Comparison of ENCODE assay signal across 18 cellular contexts in the genomic region with DNA sequence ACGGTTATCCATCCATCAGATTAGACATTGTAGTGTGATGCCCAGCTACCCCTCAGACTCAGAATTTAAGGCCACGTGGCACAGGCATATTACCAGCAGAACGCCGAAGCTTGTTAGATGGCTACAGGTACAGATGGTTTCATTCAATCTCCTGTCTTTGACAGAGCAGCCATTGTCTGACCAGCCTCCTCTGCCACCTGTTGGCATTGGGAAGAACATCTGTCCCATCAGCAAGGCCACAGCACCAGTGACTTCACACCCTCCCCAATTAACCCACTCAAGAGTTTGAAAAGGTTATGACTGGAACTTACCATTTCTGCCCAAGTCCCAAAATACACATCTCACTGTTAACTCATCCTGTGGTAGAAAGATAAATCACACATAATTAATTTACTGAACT. TPM values are rescaled to one million over a fixed set of nuclear protein-coding genes. Genes with fewer than 3 reads are reported as not detected.
DNase-seq lines count a peak whose midpoint lies in the region; ATAC-seq and TF ChIP-seq lines count a peak whose summit lies in the region.
"Had no signal": no experiment of that assay in that cellular context is flagged by ENCODE, and none has a peak within 500 bp of the region (broad histone marks: within the 10 kb centered on the region; RNA-seq: fewer than 3 reads in every experiment).

No MANE protein-coding gene starts in this region.

- POLR2A ChIA-PET in HCT116 (lab: Charles Lee), result no interaction called here

- 67% methylated on average over 1 of the region's 4 CpGs for WGBS in right lobe of liver (ENCODE audit: insufficient coverage, low coverage, low lambda C conversion rate, missing lambda C conversion rate)

- H2AFZ ChIP-seq in HCT116 (ENCODE audit: low read depth, low read length, poor library complexity, severe bottlenecking), result no peak overlapping the region

- H3K27me3 ChIP-seq in HCT116 (ENCODE audit: insufficient read depth, low read length), result no peaks in the 10 kb centered on the region
- H3K27me3 ChIP-seq in RWPE2 (ENCODE audit: insufficient read depth, poor library complexity, severe bottlenecking), result no peaks in the 10 kb centered on the region
- no peaks in the 10 kb centered on the region for H3K27me3 ChIP-seq in right lobe of liver
- H3K27me3 ChIP-seq: gastroesophageal sphincter, spleen, upper lobe of right lung had no signal

- intact Hi-C loops in HCT116 (cut with micrococcal nuclease), result loop anchor here (10.0 kb wide), 1 partner anchor 71 kb away; no protein-coding TSS in a partner anchor
- intact Hi-C loops in right lobe of liver (cut with DNase I), result loop anchor here in 1 of 2 donors (10.0 kb wide), 1 partner anchor 329 kb away; no protein-coding TSS in a partner anchor

- CTCF ChIA-PET in HCT116 (lab: Charles Lee), result no interaction called here

- H3K36me3 ChIP-seq in HCT116 (ENCODE audit: control insufficient read depth in 1 of 2, insufficient read depth in 2 of 2, low read length in 2 of 2), result no peaks in the 10 kb centered on the region
- H3K36me3 ChIP-seq in RWPE2 (ENCODE audit: low read depth), result no peaks in the 10 kb centered on the region
- H3K36me3 ChIP-seq in right lobe of liver, result no peaks in the 10 kb centered on the region
- H3K36me3 ChIP-seq: gastroesophageal sphincter, lower lobe of right lung, spleen, upper lobe of right lung had no signal

- no peak overlapping the region for H3K9ac ChIP-seq in HCT116 (ENCODE audit: low read length)

- DNase-seq in NCI-H82 (lab: John Stamatoyannopoulos, UW), result peak; percentile 45
- DNase-seq in NCI-H82 treated with DMSO at 0.1 percent for 48 hours (lab: John Stamatoyannopoulos, UW; ENCODE audit: unreplicated experiment), result no peak
- DNase-seq in HCT116 (ENCODE audit: low read depth, low spot score), result no peak
- no peak for DNase-seq in RWPE2 (ENCODE audit: low spot score)
- no peak for DNase-seq in right lobe of liver
- no peak for DNase-seq in foreskin fibroblast
- DNase-seq: activated CD4-positive, alpha-beta memory T cell treated with anti-CD3 and anti-CD28 coated beads, Interleukin-2, amount 10 ng/mL, durations not matched to agents 7 days and 5 days; lower lobe of right lung; naive B cell; NCI-H2029 treated with DMSO at 0.1 percent for 48 hours; OCI-M1; spleen; stimulated activated naive B cell treated with anti-CD40 and anti-IgM and Interleukin-4, amounts not matched to agents 10 μg/mL and 1 μg/mL and 100 μg/mL, for 72 hours; upper lobe of right lung had no signal

- RAD21 ChIA-PET in HCT116 (lab: Charles Lee; ENCODE audit: low non-redundant PET in 1 of 2, low total read pairs in 2 of 2, uncharacterized antibody in 2 of 2, unreplicated experiment in 2 of 2), result no interaction called here

- peak; percentile 42 for TF ChIP-seq RAD21 in HCT116 (IDR thresholded peaks at IDR 0.05; ENCODE audit: low read depth)

- BruUV-seq in HCT116 (replicated peaks; lab: Mats Ljungman, UMichigan), result no TSS peak

- peak; percentile 60; the same call in 1 of the 2 replicates for ATAC-seq in HCT116
- no peak for ATAC-seq in RWPE2 (ENCODE audit: low read depth)
- peak; percentile 46 to 79 (median 58) for ATAC-seq in right lobe of liver
- no peak for ATAC-seq in HG03025 (IDR thresholded peaks at IDR 0.05; ENCODE audit: low FRiP score, unreplicated experiment)
- ATAC-seq in HG03432 (IDR thresholded peaks at IDR 0.05; ENCODE audit: unreplicated experiment), result no peak
- ATAC-seq: activated T-helper 17 cell treated with anti-CD3 and anti-CD28 coated beads, Interleukin-2, amount 50 U/mL, for 72 hours; gastroesophageal sphincter; lower lobe of right lung; stimulated activated naive B cell treated with anti-CD40 and anti-IgM and Interleukin-4, amounts not matched to agents 10 μg/mL and 1 μg/mL and 100 μg/mL, for 72 hours; upper lobe of right lung had no signal

- H3K9me3 ChIP-seq in HCT116 (ENCODE audit: control insufficient read depth in 1 of 2, insufficient read depth in 1 of 2, low read depth in 1 of 2, low read length in 2 of 2), result no peaks in the 10 kb centered on the region
- H3K9me3 ChIP-seq in RWPE2 (ENCODE audit: severe bottlenecking), result no peaks in the 10 kb centered on the region
- no peaks in the 10 kb centered on the region for H3K9me3 ChIP-seq in right lobe of liver
- H3K9me3 ChIP-seq: gastroesophageal sphincter, lower lobe of right lung, spleen, upper lobe of right lung had no signal

- no peak overlapping the region for H3K4me3 ChIP-seq in HCT116 (replicated peaks in 1 of 2; ENCODE audit: low read depth in 1 of 2, low read length in 2 of 2)
- H3K4me3 ChIP-seq in RWPE2 (ENCODE audit: severe bottlenecking), result no peak overlapping the region
- no peak overlapping the region for H3K4me3 ChIP-seq in right lobe of liver
- H3K4me3 ChIP-seq in foreskin fibroblast (ENCODE audit: low read depth in 1 of 2, low read length in 2 of 2), result no peak overlapping the region
- H3K4me3 ChIP-seq: gastroesophageal sphincter, lower lobe of right lung, spleen, upper lobe of right lung had no signal

- TF ChIP-seq POLR2A in HCT116 (IDR thresholded peaks at IDR 0.05; ENCODE audit: borderline replicate concordance, extremely low read depth, insufficient read depth, insufficient read length) (no peak), right lobe of liver (IDR thresholded peaks at IDR 0.05) (no peak)

- H3K4me1 ChIP-seq in HCT116 (ENCODE audit: control insufficient read depth in 1 of 2, insufficient read depth in 2 of 2, low read length in 2 of 2) (no peaks in the 10 kb centered on the region), RWPE2 (ENCODE audit: insufficient read depth, poor library complexity, severe bottlenecking) (no peaks in the 10 kb centered on the region), right lobe of liver (no peaks in the 10 kb centered on the region)
- H3K4me1 ChIP-seq: gastroesophageal sphincter, lower lobe of right lung, spleen, upper lobe of right lung had no signal

- H4K20me1 ChIP-seq in HCT116 (ENCODE audit: insufficient read depth), result no peaks in the 10 kb centered on the region

- no peaks in the 10 kb centered on the region for H3K79me2 ChIP-seq in HCT116 (ENCODE audit: insufficient read depth, low read length)

- no peak overlapping the region for H3K4me2 ChIP-seq in HCT116 (ENCODE audit: low read length)

- H3K27ac ChIP-seq in HCT116 (ENCODE audit: low read depth, low read length) (no peak overlapping the region), RWPE2 (ENCODE audit: poor library complexity, severe bottlenecking) (no peak overlapping the region), right lobe of liver (no peak overlapping the region)
- H3K27ac ChIP-seq: gastroesophageal sphincter, lower lobe of right lung, spleen, upper lobe of right lung had no signal

- TF ChIP-seq CTCF in HCT116 (IDR thresholded peaks at IDR 0.05 in 2 of 3, conservative IDR thresholded peaks at IDR 0.05 in 1 of 3; ENCODE audit: borderline replicate concordance in 1 of 3, insufficient read depth in 1 of 3, low read depth in 2 of 3, low read length in 2 of 3), result peak; percentile 23 to 26 (median 26); a peak in 3 of 6 replicates
- TF ChIP-seq CTCF in RWPE2 (IDR thresholded peaks at IDR 0.05; ENCODE audit: poor library complexity, severe bottlenecking), result peak; percentile 34
- TF ChIP-seq CTCF in right lobe of liver (IDR thresholded peaks at IDR 0.05), result peak in 3 of 4 donors; percentile 20 to 25 (median 24)
- no peak for TF ChIP-seq CTCF in foreskin fibroblast (IDR thresholded peaks at IDR 0.05; ENCODE audit: low read depth, low read length)

- H3K9me2 ChIP-seq in HCT116 (ENCODE audit: insufficient read depth), result no peaks in the 10 kb centered on the region

TF ChIP-seq in HCT116, 20 proteins besides CTCF, POLR2A, EP300 and RAD21 (continues in another document):
- TF ChIP-seq SIN3A (IDR thresholded peaks at IDR 0.05; ENCODE audit: low read depth) (no peak), CEBPB (IDR thresholded peaks at IDR 0.05; ENCODE audit: low read depth) (no peak), FOSL1 (IDR thresholded peaks at IDR 0.05; ENCODE audit: low read depth) (no peak), ZNF274 (IDR thresholded peaks at IDR 0.05; ENCODE audit: low read depth, low read length) (no peak), SRF (IDR thresholded peaks at IDR 0.05; ENCODE audit: low read depth) (no peak), TCF7L2 (IDR thresholded peaks at IDR 0.05; ENCODE audit: borderline replicate concordance, extremely low read depth, insufficient read depth, insufficient read length) (no peak), SP1 (IDR thresholded peaks at IDR 0.05; ENCODE audit: low read depth) (no peak), ZFX (IDR thresholded peaks at IDR 0.05) (no peak), EZH2 (IDR thresholded peaks at IDR 0.05) (no peak), JUND (IDR thresholded peaks at IDR 0.05) (no peak)
- TF ChIP-seq, protein P1, sequence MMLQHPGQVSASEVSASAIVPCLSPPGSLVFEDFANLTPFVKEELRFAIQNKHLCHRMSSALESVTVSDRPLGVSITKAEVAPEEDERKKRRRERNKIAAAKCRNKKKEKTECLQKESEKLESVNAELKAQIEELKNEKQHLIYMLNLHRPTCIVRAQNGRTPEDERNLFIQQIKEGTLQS (IDR thresholded peaks at IDR 0.05), result no peak
- TF ChIP-seq, protein P2, sequence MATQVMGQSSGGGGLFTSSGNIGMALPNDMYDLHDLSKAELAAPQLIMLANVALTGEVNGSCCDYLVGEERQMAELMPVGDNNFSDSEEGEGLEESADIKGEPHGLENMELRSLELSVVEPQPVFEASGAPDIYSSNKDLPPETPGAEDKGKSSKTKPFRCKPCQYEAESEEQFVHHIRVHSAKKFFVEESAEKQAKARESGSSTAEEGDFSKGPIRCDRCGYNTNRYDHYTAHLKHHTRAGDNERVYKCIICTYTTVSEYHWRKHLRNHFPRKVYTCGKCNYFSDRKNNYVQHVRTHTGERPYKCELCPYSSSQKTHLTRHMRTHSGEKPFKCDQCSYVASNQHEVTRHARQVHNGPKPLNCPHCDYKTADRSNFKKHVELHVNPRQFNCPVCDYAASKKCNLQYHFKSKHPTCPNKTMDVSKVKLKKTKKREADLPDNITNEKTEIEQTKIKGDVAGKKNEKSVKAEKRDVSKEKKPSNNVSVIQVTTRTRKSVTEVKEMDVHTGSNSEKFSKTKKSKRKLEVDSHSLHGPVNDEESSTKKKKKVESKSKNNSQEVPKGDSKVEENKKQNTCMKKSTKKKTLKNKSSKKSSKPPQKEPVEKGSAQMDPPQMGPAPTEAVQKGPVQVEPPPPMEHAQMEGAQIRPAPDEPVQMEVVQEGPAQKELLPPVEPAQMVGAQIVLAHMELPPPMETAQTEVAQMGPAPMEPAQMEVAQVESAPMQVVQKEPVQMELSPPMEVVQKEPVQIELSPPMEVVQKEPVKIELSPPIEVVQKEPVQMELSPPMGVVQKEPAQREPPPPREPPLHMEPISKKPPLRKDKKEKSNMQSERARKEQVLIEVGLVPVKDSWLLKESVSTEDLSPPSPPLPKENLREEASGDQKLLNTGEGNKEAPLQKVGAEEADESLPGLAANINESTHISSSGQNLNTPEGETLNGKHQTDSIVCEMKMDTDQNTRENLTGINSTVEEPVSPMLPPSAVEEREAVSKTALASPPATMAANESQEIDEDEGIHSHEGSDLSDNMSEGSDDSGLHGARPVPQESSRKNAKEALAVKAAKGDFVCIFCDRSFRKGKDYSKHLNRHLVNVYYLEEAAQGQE (IDR thresholded peaks at IDR 0.05; ENCODE audit: low read depth), result no peak

RNA-seq across cellular contexts. Expression of a gene that starts 22.0 kb away (rescaled TPM):
- total RNA-seq in HCT116 (2021; ENCODE audit: unreplicated experiment) (23.8 TPM), right lobe of liver (100 to 1,000 TPM in 2 of 6 experiments, 10 to 100 TPM in 4; 48.9 to 114 (median 62.1) TPM)
- polyA plus RNA-seq in HCT116 (2012), result 20.6 and 23.8 TPM in 2 replicates

Comparison
In these comparisons a context has a peak if more than half of its experiments do, and no peak if none do; other contexts are left out.
1. ATAC-seq: peak in HCT116 (single experiment) and right lobe of liver (4 of 4); none in RWPE2 (single experiment), HG03025 (single experiment) and HG03432 (single experiment).